In the genomic region with DNA sequence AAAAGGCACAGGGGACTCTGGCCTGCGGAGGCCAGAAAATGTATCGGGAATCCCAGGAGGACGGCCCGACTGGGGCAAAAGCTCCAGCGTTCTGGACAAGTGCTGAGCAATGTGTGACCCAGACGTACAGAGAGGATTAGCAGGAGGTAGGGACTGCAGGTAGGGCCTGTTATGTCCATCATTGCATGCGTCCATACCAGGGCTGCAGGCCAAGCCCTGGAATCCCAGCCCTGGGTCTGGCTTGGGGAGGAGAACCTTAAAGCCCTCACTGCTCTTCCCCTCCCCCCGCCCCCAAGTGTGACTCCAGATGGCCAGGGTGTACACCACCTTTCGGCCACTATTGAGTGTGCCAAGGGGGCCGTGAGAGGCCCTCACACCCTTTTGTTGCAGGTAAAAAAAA, we compare ENCODE assay signal across 1 cellular context.
TF ChIP-seq lines count a peak whose summit lies in the region.

No MANE protein-coding gene starts in this region.

TF ChIP-seq in H1, 55 proteins besides CTCF, POLR2A, EP300 and RAD21:
- TF ChIP-seq, protein P1, sequence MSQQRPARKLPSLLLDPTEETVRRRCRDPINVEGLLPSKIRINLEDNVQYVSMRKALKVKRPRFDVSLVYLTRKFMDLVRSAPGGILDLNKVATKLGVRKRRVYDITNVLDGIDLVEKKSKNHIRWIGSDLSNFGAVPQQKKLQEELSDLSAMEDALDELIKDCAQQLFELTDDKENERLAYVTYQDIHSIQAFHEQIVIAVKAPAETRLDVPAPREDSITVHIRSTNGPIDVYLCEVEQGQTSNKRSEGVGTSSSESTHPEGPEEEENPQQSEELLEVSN (IDR thresholded peaks at IDR 0.05) = no peak
- no peak for TF ChIP-seq YY1 (IDR thresholded peaks at IDR 0.05; ENCODE audit: low read depth, low read length)
- no peak for TF ChIP-seq TBP (IDR thresholded peaks at IDR 0.05; ENCODE audit: low read depth, low read length)
- no peak for TF ChIP-seq SP2 (IDR thresholded peaks at IDR 0.05; ENCODE audit: low read length)
